Comparison of ENCODE assay signal across 1 cellular context in genomic region chr4:186919340-186919739, GRCh38.
TF ChIP-seq lines count a peak whose summit lies in the region.

No MANE protein-coding gene starts in this region.

TF ChIP-seq in WTC11, 78 proteins besides CTCF, POLR2A, EP300 and RAD21 (continued from another document):
- TF ChIP-seq HMGA2 (CRISPR knock-in tag; IDR thresholded peaks at IDR 0.05) (no peak), GRHL2 (CRISPR knock-in tag; IDR thresholded peaks at IDR 0.05; ENCODE audit: insufficient replicate concordance, severe bottlenecking) (no peak), IRF2 (CRISPR knock-in tag; IDR thresholded peaks at IDR 0.05; ENCODE audit: borderline replicate concordance, low read depth) (no peak), STAT6 (CRISPR knock-in tag; conservative IDR thresholded peaks at IDR 0.05; ENCODE audit: low read depth) (no peak)
